Comparison of ENCODE assay signal across 8 cellular contexts in genomic region chr15:45401665-45402161, GRCh38. TPM values are rescaled to one million over a fixed set of nuclear protein-coding genes. Genes with fewer than 3 reads are reported as not detected.
DNase-seq lines count a peak whose midpoint lies in the region; ATAC-seq and TF ChIP-seq lines count a peak whose summit lies in the region.

No MANE protein-coding gene starts in this region.

- peaks cover 26% of the 10 kb centered on the region for H3K4me1 Mint-ChIP-seq in activated CD8-positive, alpha-beta T cell treated with anti-CD3 and anti-CD28 coated beads for 36 hours (ENCODE audit: low read depth)
- H3K4me1 Mint-ChIP-seq in stimulated activated naive CD8-positive, alpha-beta T cell treated with anti-CD3 and anti-CD28 coated beads, Interleukin-15, Interleukin-2, amounts not matched to agents 100 ng/mL and 50 ng/mL, for 24 hours (ENCODE audit: low read depth): peaks cover 37% of the 10 kb centered on the region

- H3K4me3 ChIP-seq in DOHH2 (ENCODE audit: low read length): peak overlapping the region; percentile 92
- H3K4me3 ChIP-seq in iPS-15b (ENCODE audit: low read depth, low read length): peak overlapping the region; percentile 70

- TF ChIP-seq CTCF in DOHH2 (IDR thresholded peaks at IDR 0.05; ENCODE audit: low read depth, low read length, poor library complexity, severe bottlenecking): no peak
- no peak for TF ChIP-seq CTCF in activated CD8-positive, alpha-beta T cell treated with anti-CD3 and anti-CD28 coated beads for 36 hours (IDR thresholded peaks at IDR 0.05)

- POLR2A ChIA-PET in activated CD8-positive, alpha-beta T cell treated with anti-CD3 and anti-CD28 coated beads for 36 hours (lab: Charles Lee): interaction anchor here (1.0 to 2.0 kb wide), 17 partner anchors 9 to 673 kb away, joined by 3 to 22 read pairs (median 5); partner anchors contain the start of genes BLOC1S6, GATM and SHF

- peak overlapping the region; percentile 93 for H3K27ac Mint-ChIP-seq in activated CD8-positive, alpha-beta T cell treated with anti-CD3 and anti-CD28 coated beads for 36 hours
- H3K27ac Mint-ChIP-seq in stimulated activated naive CD8-positive, alpha-beta T cell treated with anti-CD3 and anti-CD28 coated beads, Interleukin-15, Interleukin-2, amounts not matched to agents 100 ng/mL and 50 ng/mL, for 24 hours: peak overlapping the region; percentile 92

- peak overlapping the region; percentile 42 for H3K9ac ChIP-seq in iPS-15b (ENCODE audit: low read depth, low read length)

- H3K27me3 Mint-ChIP-seq in activated CD8-positive, alpha-beta T cell treated with anti-CD3 and anti-CD28 coated beads for 36 hours: no peaks in the 10 kb centered on the region
- H3K27me3 Mint-ChIP-seq in stimulated activated naive CD8-positive, alpha-beta T cell treated with anti-CD3 and anti-CD28 coated beads, Interleukin-15, Interleukin-2, amounts not matched to agents 100 ng/mL and 50 ng/mL, for 24 hours: no peaks in the 10 kb centered on the region

- peak; percentile 0 for ATAC-seq in HG02852 (IDR thresholded peaks at IDR 0.05; ENCODE audit: unreplicated experiment)
- ATAC-seq in activated CD8-positive, alpha-beta T cell treated with anti-CD3 and anti-CD28 coated beads for 36 hours: no peak

- CTCF ChIA-PET in activated CD8-positive, alpha-beta T cell treated with anti-CD3 and anti-CD28 coated beads for 36 hours (lab: Charles Lee): interaction anchor here (1.1 to 7.1 kb wide), 14 partner anchors 11 to 284 kb away, joined by 3 to 128 read pairs (median 7); partner anchors contain the start of gene BLOC1S6

- H3K27me3 ChIP-seq in DOHH2 (ENCODE audit: control insufficient read depth, low read length) (no peaks in the 10 kb centered on the region), iPS-15b (ENCODE audit: control insufficient read depth, insufficient read depth, low read length) (no peaks in the 10 kb centered on the region)

- no peak for DNase-seq in activated CD8-positive, alpha-beta T cell treated with anti-CD3 and anti-CD28 coated beads for 36 hours
- no peak for DNase-seq in H4 (ENCODE audit: low spot score)
- DNase-seq in NCI-H1048 (lab: John Stamatoyannopoulos, UW): no peak
- no peak for DNase-seq in effector CD4-positive, alpha-beta T cell

- H3K9me3 Mint-ChIP-seq in activated CD8-positive, alpha-beta T cell treated with anti-CD3 and anti-CD28 coated beads for 36 hours: no peaks in the 10 kb centered on the region
- H3K9me3 Mint-ChIP-seq in stimulated activated naive CD8-positive, alpha-beta T cell treated with anti-CD3 and anti-CD28 coated beads, Interleukin-15, Interleukin-2, amounts not matched to agents 100 ng/mL and 50 ng/mL, for 24 hours: no peaks in the 10 kb centered on the region

- H3K4me3 Mint-ChIP-seq in activated CD8-positive, alpha-beta T cell treated with anti-CD3 and anti-CD28 coated beads for 36 hours: peak overlapping the region; percentile 97
- H3K4me3 Mint-ChIP-seq in stimulated activated naive CD8-positive, alpha-beta T cell treated with anti-CD3 and anti-CD28 coated beads, Interleukin-15, Interleukin-2, amounts not matched to agents 100 ng/mL and 50 ng/mL, for 24 hours: peak overlapping the region; percentile 96

- H3K9me2 ChIP-seq in DOHH2 (replicated peaks; ENCODE audit: control insufficient read depth, low read length): no peaks in the 10 kb centered on the region

- peaks cover 4% of the 10 kb centered on the region; the same call in 1 of the 2 replicates for H3F3A ChIP-seq in DOHH2 (ENCODE audit: control insufficient read depth, insufficient read depth)

- H3K9me3 ChIP-seq in DOHH2 (ENCODE audit: control insufficient read depth, insufficient read depth, low read length) (no peaks in the 10 kb centered on the region), iPS-15b (ENCODE audit: control insufficient read depth, insufficient read depth, low read length) (no peaks in the 10 kb centered on the region)

- intact Hi-C loops in activated CD8-positive, alpha-beta T cell treated with anti-CD3 and anti-CD28 coated beads for 36 hours (cut with micrococcal nuclease): loop anchor here (5.0 kb wide), 1 partner anchor 199 kb away; no protein-coding TSS in a partner anchor

- H3K36me3 ChIP-seq in DOHH2 (ENCODE audit: control insufficient read depth, low read length): peaks cover 38% of the 10 kb centered on the region
- peaks cover 2% of the 10 kb centered on the region for H3K36me3 ChIP-seq in iPS-15b (ENCODE audit: control insufficient read depth, insufficient read depth, low read length)

- peak overlapping the region; percentile 85 for H3K4me2 ChIP-seq in DOHH2 (ENCODE audit: low read length)

- H3K79me2 ChIP-seq in DOHH2 (ENCODE audit: control insufficient read depth, low read length): peaks cover 54% of the 10 kb centered on the region

- H3K4me1 ChIP-seq in DOHH2 (ENCODE audit: control insufficient read depth, low read length): peaks cover 32% of the 10 kb centered on the region
- H3K4me1 ChIP-seq in iPS-15b (ENCODE audit: control insufficient read depth, insufficient read depth, low read length): no peaks in the 10 kb centered on the region

- peaks cover 4% of the 10 kb centered on the region for H4K20me1 ChIP-seq in DOHH2 (ENCODE audit: control insufficient read depth, insufficient read depth, low read depth, low read length)

- H3K36me3 Mint-ChIP-seq in activated CD8-positive, alpha-beta T cell treated with anti-CD3 and anti-CD28 coated beads for 36 hours (ENCODE audit: low read depth): peaks cover 17% of the 10 kb centered on the region
- peaks cover 22% of the 10 kb centered on the region for H3K36me3 Mint-ChIP-seq in stimulated activated naive CD8-positive, alpha-beta T cell treated with anti-CD3 and anti-CD28 coated beads, Interleukin-15, Interleukin-2, amounts not matched to agents 100 ng/mL and 50 ng/mL, for 24 hours (ENCODE audit: low read depth)

- peak overlapping the region; percentile 31 for H3K27ac ChIP-seq in DOHH2 (ENCODE audit: low read depth, low read length)

RNA-seq across cellular contexts. Expression of gene GATM, which starts 23.4 kb away (rescaled TPM):
- total RNA-seq in activated CD8-positive, alpha-beta T cell treated with anti-CD3 and anti-CD28 coated beads for 36 hours: 1 to 10 TPM; 5.6 to 6.5 TPM
- total RNA-seq in H4 (2014; rRNA removed; shearing (Covaris generic)): 0.78 and 1.2 TPM in 2 replicates
